9 cellular contexts compared by ENCODE assay signal in the genomic region with DNA sequence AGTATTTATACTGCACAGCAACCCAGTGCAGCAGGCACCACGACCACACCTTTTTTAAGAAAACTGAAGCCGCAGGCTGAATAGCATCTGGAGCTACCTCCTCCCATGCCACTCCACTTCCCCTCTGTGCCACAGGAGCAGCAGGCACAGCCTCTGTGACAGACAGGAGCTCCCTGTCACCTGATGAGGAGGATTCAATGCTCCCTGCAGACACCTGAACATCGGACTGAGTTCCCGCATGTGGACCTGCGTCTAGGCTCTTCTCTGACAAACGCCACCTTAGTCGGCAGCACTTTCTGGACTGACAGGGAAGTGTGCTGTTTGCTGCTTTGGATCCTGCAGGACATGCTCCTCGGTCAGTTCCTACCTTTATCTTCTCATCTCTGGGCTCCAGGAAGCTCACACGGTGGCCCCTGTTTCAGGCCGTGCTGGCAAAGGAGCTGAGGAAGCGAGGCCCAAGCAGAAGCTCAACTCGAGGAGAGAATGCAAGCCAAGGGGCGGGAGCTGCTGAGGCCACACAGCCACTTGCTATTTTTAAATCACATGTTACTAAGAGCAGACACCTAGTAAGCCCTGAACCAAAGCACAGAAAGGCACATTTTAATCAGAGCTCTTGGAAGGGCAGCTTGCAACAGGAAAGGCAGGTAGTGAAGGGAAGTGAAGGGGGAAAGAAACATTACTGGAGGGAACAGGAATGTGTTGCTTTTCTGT. TPM values are rescaled to one million over a fixed set of nuclear protein-coding genes. Genes with fewer than 3 reads are reported as not detected.
DNase-seq lines count a peak whose midpoint lies in the region; ATAC-seq and TF ChIP-seq lines count a peak whose summit lies in the region.
"Had no signal": no experiment of that assay in that cellular context is flagged by ENCODE, and none has a peak within 500 bp of the region (broad histone marks: within the 10 kb centered on the region; RNA-seq: fewer than 3 reads in every experiment).

No MANE protein-coding gene starts in this region.

- H3K23ac ChIP-seq in mesendoderm (ENCODE audit: low read length) = no peak overlapping the region

- no peak overlapping the region for H3K4ac ChIP-seq in mesendoderm (ENCODE audit: low read depth, low read length)

- H3K4me2 ChIP-seq in OCI-LY3 (ENCODE audit: low read length) (peak overlapping the region; percentile 62), mesendoderm (ENCODE audit: low read length) (no peak overlapping the region)

- no peak overlapping the region for H2AFZ ChIP-seq in OCI-LY3 (ENCODE audit: low read depth, low read length)

- H3K27ac ChIP-seq in OCI-LY3 (ENCODE audit: low read length) = peak overlapping the region; percentile 97
- H3K27ac ChIP-seq in mucosa of rectum (ENCODE audit: low read depth in 2 of 2, low read length in 2 of 2) = peak overlapping the region; percentile 4 to 5
- no peak overlapping the region for H3K27ac ChIP-seq in mesendoderm (ENCODE audit: low read depth, low read length)
- H3K27ac ChIP-seq: colonic mucosa had no signal

- H2BK5ac ChIP-seq in mesendoderm (ENCODE audit: low read length) = no peak overlapping the region

- no peak overlapping the region for H3K18ac ChIP-seq in mesendoderm (ENCODE audit: low read length)

- no peak for TF ChIP-seq CTCF in OCI-LY3 (IDR thresholded peaks at IDR 0.05; ENCODE audit: low read depth, low read length)

- ATAC-seq in GM18519 (IDR thresholded peaks at IDR 0.05; ENCODE audit: low FRiP score, unreplicated experiment) = peak; percentile 28
- ATAC-seq in GM21576 (IDR thresholded peaks at IDR 0.05; ENCODE audit: unreplicated experiment) = peak; percentile 44

- H3K27me3 ChIP-seq in OCI-LY3 (ENCODE audit: low read depth, low read length) (no peaks in the 10 kb centered on the region), mucosa of rectum (ENCODE audit: control insufficient read depth in 2 of 2, insufficient read depth in 2 of 2, low read length in 2 of 2) (no peaks in the 10 kb centered on the region), mesendoderm (ENCODE audit: insufficient read depth, low read length, poor library complexity) (no peaks in the 10 kb centered on the region)
- H3K27me3 ChIP-seq: colonic mucosa, stomach had no signal

- DNase-seq in NCI-H2227 treated with DMSO at 0.1 percent for 48 hours (lab: John Stamatoyannopoulos, UW) (no peak), hepatic stellate cell (ENCODE audit: low spot score) (no peak), mesendoderm (no peak)
- DNase-seq: colonic mucosa, stomach had no signal

- H3K9ac ChIP-seq in OCI-LY3 (ENCODE audit: low read length) = peak overlapping the region; percentile 85
- no peak overlapping the region for H3K9ac ChIP-seq in mucosa of rectum (ENCODE audit: low read depth in 1 of 2, low read length in 2 of 2)
- no peak overlapping the region for H3K9ac ChIP-seq in mesendoderm (ENCODE audit: low read length)

- no peak overlapping the region for H2BK15ac ChIP-seq in mesendoderm (replicated peaks; ENCODE audit: low read depth)

- no peaks in the 10 kb centered on the region for H3K9me3 ChIP-seq in OCI-LY3 (ENCODE audit: insufficient read depth, low read length)
- H3K9me3 ChIP-seq in mucosa of rectum (ENCODE audit: control insufficient read depth in 2 of 2, low read length in 2 of 2) = no peaks in the 10 kb centered on the region
- H3K9me3 ChIP-seq: colonic mucosa, stomach had no signal

- no peak overlapping the region for H4K8ac ChIP-seq in mesendoderm (ENCODE audit: low read depth, low read length)

- no peak overlapping the region for H2BK120ac ChIP-seq in mesendoderm (ENCODE audit: low read depth, low read length)

- H3K56ac ChIP-seq in mesendoderm (ENCODE audit: low read length) = no peak overlapping the region

- H4K20me1 ChIP-seq in OCI-LY3 (ENCODE audit: insufficient read depth, low read length) = no peaks in the 10 kb centered on the region

- H3K36me3 ChIP-seq in OCI-LY3 (replicated peaks; ENCODE audit: low read depth, low read length) (peaks cover 54% of the 10 kb centered on the region), mucosa of rectum (ENCODE audit: control insufficient read depth in 2 of 2, insufficient read depth in 2 of 2, low read length in 2 of 2) (peaks cover 25 to 30% of the 10 kb centered on the region in 2 donors), mesendoderm (ENCODE audit: control insufficient read depth, insufficient read depth, low read length) (no peaks in the 10 kb centered on the region)
- H3K36me3 ChIP-seq: colonic mucosa had no signal

- H3K4me1 ChIP-seq in OCI-LY3 (ENCODE audit: low read length) (peaks cover 96% of the 10 kb centered on the region), mucosa of rectum (ENCODE audit: control insufficient read depth in 2 of 2, insufficient read depth in 2 of 2, low read length in 2 of 2) (peaks cover 3 to 4% of the 10 kb centered on the region in 2 donors), mesendoderm (ENCODE audit: control insufficient read depth, low read depth, low read length) (no peaks in the 10 kb centered on the region)
- H3K4me1 ChIP-seq: colonic mucosa had no signal

- H4K5ac ChIP-seq in mesendoderm (ENCODE audit: low read length) = no peak overlapping the region

- WGBS in mesendoderm (ENCODE audit: extremely low coverage, insufficient coverage, low lambda C conversion rate) = no CpG with 5 or more reads among the region's 13 CpGs

- no peak overlapping the region for H2AK5ac ChIP-seq in mesendoderm (ENCODE audit: low read length)

- H3K4me3 ChIP-seq in OCI-LY3 (ENCODE audit: low read length) = peak overlapping the region; percentile 37
- H3K4me3 ChIP-seq in mucosa of rectum (ENCODE audit: low read length in 2 of 2) = peak overlapping the region in 1 of 2 donors; percentile 22
- no peak overlapping the region for H3K4me3 ChIP-seq in mesendoderm (ENCODE audit: low read length)
- H3K4me3 ChIP-seq: colonic mucosa had no signal

- H3K79me2 ChIP-seq in OCI-LY3 (ENCODE audit: low read length) = peaks cover 95% of the 10 kb centered on the region
- no peaks in the 10 kb centered on the region for H3K79me2 ChIP-seq in mesendoderm (ENCODE audit: control insufficient read depth, insufficient read depth, low read length)

- H3K79me1 ChIP-seq in mesendoderm (ENCODE audit: low read length) = peaks cover 4% of the 10 kb centered on the region

RNA-seq across cellular contexts. Expression of a gene that starts 56.6 kb away (rescaled TPM):
- 36.4 TPM for polyA plus RNA-seq in mesendoderm (2013, experiment 1 of 2)
- polyA plus RNA-seq in mesendoderm (2013, experiment 2 of 2) = 36.7 TPM
